ENCODE assay signal across 19 cellular contexts in the genomic region with DNA sequence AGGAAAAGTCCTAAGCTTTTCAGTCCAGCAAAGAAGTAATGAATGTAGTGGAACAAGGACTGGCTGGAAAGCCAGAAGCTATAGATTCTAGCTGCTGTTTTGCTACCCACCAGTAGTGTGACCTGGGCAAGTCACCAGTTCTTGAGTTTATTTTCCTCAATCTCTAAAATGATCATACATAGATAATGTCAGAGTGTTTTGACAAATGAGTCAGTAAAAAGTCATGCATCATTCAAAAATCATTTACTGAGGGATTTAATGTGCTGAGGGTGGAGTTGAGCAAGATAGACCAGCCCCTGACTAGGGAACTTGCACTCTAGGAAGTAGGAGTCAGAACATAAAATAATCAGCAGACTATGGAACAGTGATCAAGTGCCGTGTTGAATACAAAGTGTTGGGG.
DNase-seq lines count a peak whose midpoint lies in the region; ATAC-seq and TF ChIP-seq lines count a peak whose summit lies in the region.
"Had no signal": no experiment of that assay in that cellular context is flagged by ENCODE, and none has a peak within 500 bp of the region (broad histone marks: within the 10 kb centered on the region; RNA-seq: fewer than 3 reads in every experiment).

No MANE protein-coding gene starts in this region.

- no peaks in the 10 kb centered on the region for H3K36me3 ChIP-seq in DND-41 (ENCODE audit: insufficient read depth, low read length)
- H3K36me3 ChIP-seq: HAP-1, ovary had no signal

- TF ChIP-seq CTCF in DND-41 (IDR thresholded peaks at IDR 0.05; ENCODE audit: borderline replicate concordance, extremely low read depth, low read length, poor library complexity, severe bottlenecking) (no peak), choroid plexus epithelial cell (conservative IDR thresholded peaks at IDR 0.05; ENCODE audit: low read depth, low read length) (no peak)

- ATAC-seq in DND-41 (ENCODE audit: insufficient read depth, low read depth) (0 out of 3 replicates have a peak, but pooled peaks have one; percentile 19), GM19023 (IDR thresholded peaks at IDR 0.05; ENCODE audit: unreplicated experiment) (no peak), HG03565 (IDR thresholded peaks at IDR 0.05; ENCODE audit: unreplicated experiment) (no peak)

- no peaks in the 10 kb centered on the region for H3K4me1 ChIP-seq in DND-41 (ENCODE audit: insufficient read depth, low read length)
- H3K4me1 ChIP-seq: HAP-1 had no signal

- H2AFZ ChIP-seq in DND-41 (ENCODE audit: low read depth, low read length) = no peak overlapping the region

- H3K79me2 ChIP-seq in DND-41 (ENCODE audit: insufficient read depth, low read length) = no peaks in the 10 kb centered on the region

- DNase-seq in DND-41 (no peak), LHCN-M2 (ENCODE audit: low read depth) (peak; percentile 37), choroid plexus epithelial cell (ENCODE audit: low read depth) (peak; percentile 50), lung microvascular endothelial cell (ENCODE audit: low read depth in 2 of 2) (peak; percentile 18 to 46), NCI-H2227 treated with DMSO at 0.1 percent for 48 hours (lab: John Stamatoyannopoulos, UW) (no peak), midbrain (lab: John Stamatoyannopoulos, UW) (no peak)
- DNase-seq: activated CD4-positive, CD25-positive, alpha-beta regulatory T cell treated with anti-CD3 and anti-CD28 coated beads, Interleukin-2, amount 50 U/mL, for 72 hours; activated CD8-positive, alpha-beta memory T cell treated with anti-CD3 and anti-CD28 coated beads, Interleukin-2, amount 50 U/mL, for 48 hours; activated naive CD4-positive, alpha-beta T cell; anterior cingulate cortex; cerebellar nuclear complex; NCI-H1105; NCI-H748 treated with DMSO at 0.1 percent for 48 hours; OCI-M1; ovary; stimulated activated CD4-positive, alpha-beta T cell treated with anti-CD3 and anti-CD28 coated beads, Interleukin-4, amount 100 ng/mL, for 24 hours had no signal

- H3K9ac ChIP-seq in DND-41 (ENCODE audit: low read depth, low read length) = no peak overlapping the region

- H4K20me1 ChIP-seq in DND-41 (ENCODE audit: insufficient read depth, low read length) = no peaks in the 10 kb centered on the region

- no peaks in the 10 kb centered on the region for H3K27me3 ChIP-seq in DND-41 (ENCODE audit: insufficient read depth, low read length, poor library complexity)
- H3K27me3 ChIP-seq: ovary had no signal

- no peak overlapping the region for H3K27ac ChIP-seq in DND-41 (ENCODE audit: low read length)
- H3K27ac ChIP-seq: ovary had no signal

- H3K4me2 ChIP-seq in DND-41 (ENCODE audit: insufficient read depth, low read length) = no peak overlapping the region

- H3K4me3 ChIP-seq in DND-41 (ENCODE audit: low read depth in 1 of 2, low read length in 2 of 2) (no peak overlapping the region), choroid plexus epithelial cell (ENCODE audit: low read depth, low read length) (no peak overlapping the region)
- H3K4me3 ChIP-seq: HAP-1, ovary had no signal

- H3K9me3 ChIP-seq in DND-41 (ENCODE audit: insufficient read depth, low read length, severe bottlenecking) = no peaks in the 10 kb centered on the region
- H3K9me3 ChIP-seq: HAP-1, ovary had no signal

Comparison
In these comparisons a context has a peak if more than half of its experiments do, and no peak if none do; other contexts are left out.
1. DNase-seq: peak in LHCN-M2 (single experiment), choroid plexus epithelial cell (single experiment) and lung microvascular endothelial cell (2 of 2); none in DND-41 (single experiment), NCI-H2227 treated with DMSO at 0.1 percent for 48 hours (single experiment) and midbrain (single experiment).